In the genomic region with DNA sequence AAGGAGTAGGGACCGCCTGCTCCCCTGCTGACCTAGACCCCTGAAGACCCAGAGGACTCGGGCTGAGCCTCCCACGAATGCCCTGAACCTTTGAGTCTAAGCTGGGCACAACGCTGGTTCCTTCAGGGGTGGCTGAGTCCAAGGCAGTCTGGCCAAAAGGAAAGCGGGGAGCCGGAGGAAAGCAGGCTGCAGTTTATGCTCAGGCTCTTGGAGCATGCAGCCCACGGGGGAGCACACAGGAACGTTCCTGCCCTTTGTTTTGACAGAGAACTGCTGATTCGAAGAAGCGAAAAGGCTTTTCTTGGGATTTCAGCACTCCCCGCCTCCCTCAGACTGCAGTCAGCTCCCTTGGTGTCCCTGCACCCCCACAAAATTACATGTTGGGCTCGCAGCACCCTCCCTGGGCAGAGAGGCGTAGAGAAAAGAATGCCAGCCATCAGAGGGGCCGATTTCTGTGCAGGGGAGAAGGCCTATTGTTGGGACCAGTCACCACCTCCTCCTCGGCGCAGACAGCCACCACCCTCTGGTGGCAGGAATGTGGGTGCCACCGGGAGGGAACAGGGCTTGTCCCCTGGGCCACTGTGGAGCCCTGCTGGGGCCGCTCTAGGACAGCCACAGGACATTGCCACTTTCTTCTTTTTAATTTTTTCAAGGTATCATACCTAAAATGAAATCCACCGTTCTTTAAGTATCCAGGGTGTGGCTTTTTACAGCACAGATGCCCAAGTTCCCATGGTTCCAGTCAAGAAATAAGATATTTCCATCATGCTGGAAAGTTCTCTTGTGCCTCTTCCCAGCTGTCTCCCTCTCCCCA, we compare ENCODE assay signal across 1 cellular context.
TF ChIP-seq lines count a peak whose summit lies in the region.

No MANE protein-coding gene starts in this region.

TF ChIP-seq in HepG2, 621 proteins besides CTCF, POLR2A, EP300 and RAD21 (continued from another document and continues in another):
- TF ChIP-seq ZNF407 (CRISPR knock-in tag; IDR thresholded peaks at IDR 0.05; ENCODE audit: not compliant biosample characterization) (peak; percentile 59), RNF2 (conservative IDR thresholded peaks at IDR 0.05; ENCODE audit: low read depth) (no peak), MIER3 (CRISPR knock-in tag; IDR thresholded peaks at IDR 0.05; ENCODE audit: borderline replicate concordance) (peak; percentile 27; the same call in 1 of the 2 replicates), IRX3 (CRISPR knock-in tag; IDR thresholded peaks at IDR 0.05; ENCODE audit: borderline replicate concordance, low read depth) (no peak), ZNF674 (CRISPR knock-in tag; IDR thresholded peaks at IDR 0.05; ENCODE audit: low read depth) (no peak), RFX5 (IDR thresholded peaks at IDR 0.05; ENCODE audit: low read depth, low read length) (no peak), ZNF205 (CRISPR knock-in tag; IDR thresholded peaks at IDR 0.05) (peak; percentile 53; the same call in 1 of the 2 replicates), MTF2 (CRISPR knock-in tag; IDR thresholded peaks at IDR 0.05; ENCODE audit: borderline replicate concordance) (no peak), REL (CRISPR knock-in tag; conservative IDR thresholded peaks at IDR 0.05) (no peak), RCOR2 (CRISPR knock-in tag; IDR thresholded peaks at IDR 0.05) (peak; percentile 71; the same call in 1 of the 2 replicates), PATZ1 (CRISPR knock-in tag; IDR thresholded peaks at IDR 0.05) (peak; percentile 84), NKX3-1 (CRISPR knock-in tag; IDR thresholded peaks at IDR 0.05) (no peak), ZFY (CRISPR knock-in tag; IDR thresholded peaks at IDR 0.05) (peak; percentile 59), MEF2D (CRISPR knock-in tag; IDR thresholded peaks at IDR 0.05) (no peak), ZNF382 (CRISPR knock-in tag; IDR thresholded peaks at IDR 0.05; ENCODE audit: borderline replicate concordance) (no peak), ZNF572 (CRISPR knock-in tag; IDR thresholded peaks at IDR 0.05) (no peak), MXD4 (CRISPR knock-in tag; IDR thresholded peaks at IDR 0.05) (0 out of 2 replicates have a peak, but pooled peaks have one; percentile 24), BHLHE40 (IDR thresholded peaks at IDR 0.05; ENCODE audit: low read length) (0 out of 2 replicates have a peak, but pooled peaks have one; percentile 6), PAF1 (CRISPR knock-in tag; IDR thresholded peaks at IDR 0.05) (no peak), AHR (CRISPR knock-in tag; IDR thresholded peaks at IDR 0.05) (peak; percentile 49; the same call in 1 of the 2 replicates), NFATC3 (CRISPR knock-in tag; IDR thresholded peaks at IDR 0.05) (no peak), UBTF (CRISPR knock-in tag; IDR thresholded peaks at IDR 0.05) (peak; percentile 36), SNAI1 (CRISPR knock-in tag; IDR thresholded peaks at IDR 0.05; ENCODE audit: borderline replicate concordance) (no peak), TOE1 (CRISPR knock-in tag; IDR thresholded peaks at IDR 0.05) (no peak), SIX1 (CRISPR knock-in tag; IDR thresholded peaks at IDR 0.05; ENCODE audit: borderline replicate concordance) (no peak), JUND (CRISPR knock-in tag; IDR thresholded peaks at IDR 0.05) (no peak), NFE2L2 (IDR thresholded peaks at IDR 0.05; ENCODE audit: low read length) (no peak), ZNF720 (CRISPR knock-in tag; IDR thresholded peaks at IDR 0.05) (no peak), RORA (CRISPR knock-in tag; IDR thresholded peaks at IDR 0.05) (no peak), SAP130 (CRISPR knock-in tag; IDR thresholded peaks at IDR 0.05; ENCODE audit: low read depth) (peak; percentile 62), TARDBP (CRISPR knock-in tag; IDR thresholded peaks at IDR 0.05) (peak; percentile 50; the same call in 1 of the 2 replicates), YY1 (IDR thresholded peaks at IDR 0.05; ENCODE audit: insufficient read depth, insufficient replicate concordance, low read depth, low read length) (peak; percentile 54), ZBTB8A (CRISPR knock-in tag; IDR thresholded peaks at IDR 0.05; ENCODE audit: borderline replicate concordance, low read depth) (no peak), ETV6 (CRISPR knock-in tag; conservative IDR thresholded peaks at IDR 0.05) (no peak), ZNF430 (CRISPR knock-in tag; IDR thresholded peaks at IDR 0.05) (0 out of 2 replicates have a peak, but pooled peaks have one; percentile 25)
- TF ChIP-seq, protein P1, sequence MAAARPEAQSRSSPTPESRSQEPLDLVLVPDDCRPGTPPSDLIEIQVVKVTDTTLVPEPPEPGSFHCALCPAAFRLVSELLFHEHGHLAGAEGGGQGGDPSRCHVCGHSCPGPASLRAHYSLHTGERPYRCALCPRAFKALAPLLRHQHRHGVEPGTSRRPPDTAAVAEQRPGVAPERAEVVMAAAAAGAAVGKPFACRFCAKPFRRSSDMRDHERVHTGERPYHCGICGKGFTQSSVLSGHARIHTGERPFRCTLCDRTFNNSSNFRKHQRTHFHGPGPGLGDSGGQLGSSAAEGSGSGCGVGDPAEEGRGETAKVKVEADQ (CRISPR knock-in tag; IDR thresholded peaks at IDR 0.05; ENCODE audit: borderline replicate concordance): no peak
- TF ChIP-seq, protein P2, sequence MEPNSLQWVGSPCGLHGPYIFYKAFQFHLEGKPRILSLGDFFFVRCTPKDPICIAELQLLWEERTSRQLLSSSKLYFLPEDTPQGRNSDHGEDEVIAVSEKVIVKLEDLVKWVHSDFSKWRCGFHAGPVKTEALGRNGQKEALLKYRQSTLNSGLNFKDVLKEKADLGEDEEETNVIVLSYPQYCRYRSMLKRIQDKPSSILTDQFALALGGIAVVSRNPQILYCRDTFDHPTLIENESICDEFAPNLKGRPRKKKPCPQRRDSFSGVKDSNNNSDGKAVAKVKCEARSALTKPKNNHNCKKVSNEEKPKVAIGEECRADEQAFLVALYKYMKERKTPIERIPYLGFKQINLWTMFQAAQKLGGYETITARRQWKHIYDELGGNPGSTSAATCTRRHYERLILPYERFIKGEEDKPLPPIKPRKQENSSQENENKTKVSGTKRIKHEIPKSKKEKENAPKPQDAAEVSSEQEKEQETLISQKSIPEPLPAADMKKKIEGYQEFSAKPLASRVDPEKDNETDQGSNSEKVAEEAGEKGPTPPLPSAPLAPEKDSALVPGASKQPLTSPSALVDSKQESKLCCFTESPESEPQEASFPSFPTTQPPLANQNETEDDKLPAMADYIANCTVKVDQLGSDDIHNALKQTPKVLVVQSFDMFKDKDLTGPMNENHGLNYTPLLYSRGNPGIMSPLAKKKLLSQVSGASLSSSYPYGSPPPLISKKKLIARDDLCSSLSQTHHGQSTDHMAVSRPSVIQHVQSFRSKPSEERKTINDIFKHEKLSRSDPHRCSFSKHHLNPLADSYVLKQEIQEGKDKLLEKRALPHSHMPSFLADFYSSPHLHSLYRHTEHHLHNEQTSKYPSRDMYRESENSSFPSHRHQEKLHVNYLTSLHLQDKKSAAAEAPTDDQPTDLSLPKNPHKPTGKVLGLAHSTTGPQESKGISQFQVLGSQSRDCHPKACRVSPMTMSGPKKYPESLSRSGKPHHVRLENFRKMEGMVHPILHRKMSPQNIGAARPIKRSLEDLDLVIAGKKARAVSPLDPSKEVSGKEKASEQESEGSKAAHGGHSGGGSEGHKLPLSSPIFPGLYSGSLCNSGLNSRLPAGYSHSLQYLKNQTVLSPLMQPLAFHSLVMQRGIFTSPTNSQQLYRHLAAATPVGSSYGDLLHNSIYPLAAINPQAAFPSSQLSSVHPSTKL (CRISPR knock-in tag; IDR thresholded peaks at IDR 0.05): peak; percentile 64
- TF ChIP-seq, protein P3, sequence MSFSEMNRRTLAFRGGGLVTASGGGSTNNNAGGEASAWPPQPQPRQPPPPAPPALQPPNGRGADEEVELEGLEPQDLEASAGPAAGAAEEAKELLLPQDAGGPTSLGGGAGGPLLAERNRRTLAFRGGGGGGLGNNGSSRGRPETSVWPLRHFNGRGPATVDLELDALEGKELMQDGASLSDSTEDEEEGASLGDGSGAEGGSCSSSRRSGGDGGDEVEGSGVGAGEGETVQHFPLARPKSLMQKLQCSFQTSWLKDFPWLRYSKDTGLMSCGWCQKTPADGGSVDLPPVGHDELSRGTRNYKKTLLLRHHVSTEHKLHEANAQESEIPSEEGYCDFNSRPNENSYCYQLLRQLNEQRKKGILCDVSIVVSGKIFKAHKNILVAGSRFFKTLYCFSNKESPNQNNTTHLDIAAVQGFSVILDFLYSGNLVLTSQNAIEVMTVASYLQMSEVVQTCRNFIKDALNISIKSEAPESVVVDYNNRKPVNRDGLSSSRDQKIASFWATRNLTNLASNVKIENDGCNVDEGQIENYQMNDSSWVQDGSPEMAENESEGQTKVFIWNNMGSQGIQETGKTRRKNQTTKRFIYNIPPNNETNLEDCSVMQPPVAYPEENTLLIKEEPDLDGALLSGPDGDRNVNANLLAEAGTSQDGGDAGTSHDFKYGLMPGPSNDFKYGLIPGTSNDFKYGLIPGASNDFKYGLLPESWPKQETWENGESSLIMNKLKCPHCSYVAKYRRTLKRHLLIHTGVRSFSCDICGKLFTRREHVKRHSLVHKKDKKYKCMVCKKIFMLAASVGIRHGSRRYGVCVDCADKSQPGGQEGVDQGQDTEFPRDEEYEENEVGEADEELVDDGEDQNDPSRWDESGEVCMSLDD (CRISPR knock-in tag; IDR thresholded peaks at IDR 0.05; ENCODE audit: borderline replicate concordance): 0 out of 2 replicates have a peak, but pooled peaks have one; percentile 31
